8 cellular contexts compared by ENCODE assay signal in the genomic region with DNA sequence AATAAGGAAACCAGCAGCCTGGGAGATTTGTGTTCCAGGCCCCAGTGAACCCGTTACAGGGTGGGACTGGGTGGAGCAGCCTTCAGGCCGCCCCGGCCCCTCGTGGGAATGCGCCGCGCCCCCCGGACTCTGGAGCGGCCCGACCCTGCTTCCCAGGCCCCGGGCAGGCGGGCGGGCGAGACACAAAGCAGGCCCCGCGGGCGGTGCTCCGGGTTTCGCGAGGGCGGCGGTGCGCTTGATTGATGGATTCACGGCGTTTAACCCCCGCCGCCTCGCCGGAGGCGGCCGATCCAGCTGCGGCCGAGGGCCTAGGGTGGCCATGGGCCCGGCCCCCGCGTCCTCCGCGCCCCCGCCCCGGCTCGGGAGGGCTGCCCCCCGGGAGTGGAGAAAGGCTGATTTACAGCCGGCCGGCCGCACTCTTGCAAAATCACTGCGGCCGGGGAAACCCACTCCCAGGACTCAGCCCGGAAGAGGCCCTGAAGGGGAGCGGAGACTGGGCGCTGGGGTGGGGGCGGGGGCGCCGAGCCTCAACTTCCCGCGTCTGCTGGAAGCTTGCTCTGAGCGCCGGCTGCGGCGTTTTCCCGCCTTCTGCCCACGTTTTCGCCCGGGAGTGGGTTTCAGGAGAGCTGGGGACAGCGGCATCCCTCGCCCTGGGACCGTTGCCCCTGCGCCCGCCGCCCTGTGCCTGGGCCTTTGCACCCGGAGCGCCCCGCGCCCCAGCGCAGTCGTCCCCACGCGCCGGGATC.
A peak's percentile ranks its signal among the peaks of the same experiment; 100 is the strongest.
DNase-seq lines count a peak whose midpoint lies in the region; ATAC-seq, FAIRE-seq and TF ChIP-seq lines count a peak whose summit lies in the region.

No MANE protein-coding gene starts in this region.

- no peaks in the 10 kb centered on the region for H3K79me2 ChIP-seq in GM12878 (ENCODE audit: control insufficient read depth, insufficient read depth, low read length)

- CTCF ChIA-PET in activated naive CD4-positive, alpha-beta T cell treated with anti-CD3 and anti-CD28 coated beads, Interleukin-2, amount 10 ng/mL, durations not matched to agents 7 days and 5 days (lab: Charles Lee): interaction anchor here (0.6 to 1.8 kb wide), 15 partner anchors 10 to 597 kb away, joined by 3 to 14 read pairs (median 5); no protein-coding TSS in a partner anchor
- CTCF ChIA-PET in GM12878 (lab: Yijun Ruan, JAX): interaction anchor here (0.6 to 4.1 kb wide), 25 partner anchors 10 to 594 kb away, joined by 3 to 30 read pairs (median 5); no protein-coding TSS in a partner anchor

- no peak for TF ChIP-seq POLR2A in GM12878 (IDR thresholded peaks at IDR 0.05; ENCODE audit: low read depth, low read length)
- TF ChIP-seq POLR2A in upper lobe of left lung (IDR thresholded peaks at IDR 0.05): no peak

- in situ Hi-C loops in GM12878 (cut with MboI): loop anchor here (5.0 kb wide), 1 partner anchor 590 kb away; no protein-coding TSS in a partner anchor

- SMC1A ChIA-PET in GM12878 (lab: Charles Lee; ENCODE audit: uncharacterized antibody, unreplicated experiment): interaction anchor here (0.8 to 1.2 kb wide), 7 partner anchors 10 to 593 kb away, joined by 3 to 4 read pairs (median 4); no protein-coding TSS in a partner anchor

- H2AFZ ChIP-seq in GM12878 (ENCODE audit: control insufficient read depth, low read depth, low read length): no peak overlapping the region

- peaks cover 9% of the 10 kb centered on the region for H3K36me3 Mint-ChIP-seq in activated naive CD4-positive, alpha-beta T cell treated with anti-CD3 and anti-CD28 coated beads, Interleukin-2, amount 10 ng/mL, durations not matched to agents 7 days and 5 days

- TF ChIP-seq CTCF in GM12878 (IDR thresholded peaks at IDR 0.05 in 2 of 3, conservative IDR thresholded peaks at IDR 0.05 in 1 of 3; ENCODE audit: control insufficient read depth in 2 of 3, extremely low read depth in 1 of 3, insufficient read depth in 1 of 3, low read depth in 3 of 3, low read length in 3 of 3) (no peak), lower lobe of right lung (IDR thresholded peaks at IDR 0.05) (no peak), upper lobe of left lung (IDR thresholded peaks at IDR 0.05) (no peak)

- H3K36me3 ChIP-seq in GM12878 (ENCODE audit: control insufficient read depth in 2 of 2, insufficient read depth in 2 of 2, low read length in 1 of 2): no peaks in the 10 kb centered on the region
- no peaks in the 10 kb centered on the region for H3K36me3 ChIP-seq in lower lobe of right lung
- no peaks in the 10 kb centered on the region for H3K36me3 ChIP-seq in upper lobe of left lung

- H3K9ac ChIP-seq in GM12878 (ENCODE audit: control insufficient read depth, insufficient read depth, low read length): no peak overlapping the region

- RAD21 ChIA-PET in GM12878 (lab: Charles Lee; ENCODE audit: unreplicated experiment): interaction anchor here (0.6 to 1.2 kb wide), 7 partner anchors 101 to 593 kb away, joined by 3 to 7 read pairs (median 3); no protein-coding TSS in a partner anchor

- peaks cover 26% of the 10 kb centered on the region for H3K4me1 Mint-ChIP-seq in activated naive CD4-positive, alpha-beta T cell treated with anti-CD3 and anti-CD28 coated beads, Interleukin-2, amount 10 ng/mL, durations not matched to agents 7 days and 5 days

- H3K9me3 ChIP-seq in GM12878 (replicated peaks; ENCODE audit: control insufficient read depth, insufficient read depth, low read length): peaks cover 10% of the 10 kb centered on the region
- H3K9me3 ChIP-seq in lower lobe of right lung: no peaks in the 10 kb centered on the region
- H3K9me3 ChIP-seq in upper lobe of left lung: peaks cover 0 to 3% (median 0%) of the 10 kb centered on the region in 4 donors

- peaks cover 5% of the 10 kb centered on the region for H3K4me1 ChIP-seq in GM12878 (ENCODE audit: control insufficient read depth, insufficient read depth, low read length)
- H3K4me1 ChIP-seq in lower lobe of right lung: peaks cover 36% of the 10 kb centered on the region
- peaks cover 18 to 42% (median 27%) of the 10 kb centered on the region in 4 donors for H3K4me1 ChIP-seq in upper lobe of left lung

- BruUV-seq in GM12878 (replicated peaks; lab: Mats Ljungman, UMichigan): no TSS peak

- TF ChIP-seq RAD21 in GM12878 (IDR thresholded peaks at IDR 0.05; ENCODE audit: insufficient read depth, low read depth, low read length): no peak

- peaks cover 4% of the 10 kb centered on the region for H3K9me3 Mint-ChIP-seq in activated naive CD4-positive, alpha-beta T cell treated with anti-CD3 and anti-CD28 coated beads, Interleukin-2, amount 10 ng/mL, durations not matched to agents 7 days and 5 days

- H3K4me3 ChIP-seq in GM12878 (peak overlapping the region; percentile 46; the same call in 1 of the 2 replicates), lower lobe of right lung (peak overlapping the region; percentile 27), upper lobe of left lung (peak overlapping the region in 3 of 4 donors; percentile 4 to 33 (median 12))

- no peak for DNase-seq in activated naive CD4-positive, alpha-beta T cell treated with anti-CD3 and anti-CD28 coated beads, Interleukin-2, amount 10 ng/mL, durations not matched to agents 7 days and 5 days
- no peak for DNase-seq in activated naive CD4-positive, alpha-beta T cell (lab: John Stamatoyannopoulos, UW)
- DNase-seq in GM12878 (ENCODE audit: low read depth, low spot score) (no peak), lower lobe of right lung (no peak), upper lobe of left lung (peak in 1 of 2 donors; percentile 85), NCI-H82 (lab: John Stamatoyannopoulos, UW) (no peak)
- no peak for DNase-seq in activated CD4-positive, alpha-beta T cell treated with anti-CD3 and anti-CD28 coated beads, Interleukin-2, amount 50 U/mL, for 1 hour

- peaks cover 57% of the 10 kb centered on the region for H3K27me3 Mint-ChIP-seq in activated naive CD4-positive, alpha-beta T cell treated with anti-CD3 and anti-CD28 coated beads, Interleukin-2, amount 10 ng/mL, durations not matched to agents 7 days and 5 days

- H3K27me3 ChIP-seq in GM12878 (replicated peaks in 1 of 2; ENCODE audit: control insufficient read depth in 2 of 2, insufficient read depth in 2 of 2, low read length in 1 of 2) (peaks cover 8 to 22% of the 10 kb centered on the region in 2 experiments), lower lobe of right lung (ENCODE audit: low read depth) (peaks cover 66% of the 10 kb centered on the region), upper lobe of left lung (peaks cover 0 to 56% (median 26%) of the 10 kb centered on the region in 4 donors)

- no peaks in the 10 kb centered on the region for H4K20me1 ChIP-seq in GM12878 (ENCODE audit: control insufficient read depth, insufficient read depth)

- peak overlapping the region; percentile 57 for H3K4me2 ChIP-seq in GM12878 (ENCODE audit: control insufficient read depth, insufficient read depth)

- POLR2A ChIA-PET in GM12878 (lab: Charles Lee): no interaction called here

- WGBS in GM12878 (ENCODE audit: insufficient coverage, insufficient replicate concordance, low lambda C conversion rate, missing lambda C conversion rate): 3% methylated on average over 46 of the region's 78 CpGs
- WGBS in upper lobe of left lung, 2 donors: 20% methylated on average over 37 of the region's 78 CpGs; no CpG with 5 or more reads in 1 of the 2 donors

- TF ChIP-seq EP300 in GM12878 (IDR thresholded peaks at IDR 0.05; ENCODE audit: borderline replicate concordance in 1 of 2, control insufficient read depth in 1 of 2, low read depth in 2 of 2, low read length in 2 of 2) (no peak), upper lobe of left lung (IDR thresholded peaks at IDR 0.05) (no peak)

- peak overlapping the region; percentile 6 for H3K4me3 Mint-ChIP-seq in activated naive CD4-positive, alpha-beta T cell treated with anti-CD3 and anti-CD28 coated beads, Interleukin-2, amount 10 ng/mL, durations not matched to agents 7 days and 5 days

- ATAC-seq in GM12878 (peak; percentile 5; the same call in 2 of the 3 replicates), lower lobe of right lung (peak in 1 of 2 donors; percentile 2), upper lobe of left lung (ENCODE audit: low FRiP score in 2 of 2) (peak in 1 of 2 donors; percentile 2), HG03571 (IDR thresholded peaks at IDR 0.05; ENCODE audit: unreplicated experiment) (no peak)

- FAIRE-seq in GM12878 (lab: Jason Lieb, UNC): no peak

- H3K27ac ChIP-seq in GM12878 (ENCODE audit: control insufficient read depth, insufficient read depth): no peak overlapping the region
- peak overlapping the region; percentile 61 for H3K27ac ChIP-seq in lower lobe of right lung
- peak overlapping the region in 2 of 4 donors; percentile 18 to 67 for H3K27ac ChIP-seq in upper lobe of left lung

- intact Hi-C loops in GM12878 (cut with micrococcal nuclease; ENCODE audit: unreplicated experiment) (loop anchor here (5.0 kb wide), 2 partner anchors 130 to 465 kb away; no protein-coding TSS in a partner anchor), lower lobe of right lung (cut with DNase I) (loop anchor here (10.0 kb wide), 1 partner anchor 588 kb away; no protein-coding TSS in a partner anchor)

- H3K27ac Mint-ChIP-seq in activated naive CD4-positive, alpha-beta T cell treated with anti-CD3 and anti-CD28 coated beads, Interleukin-2, amount 10 ng/mL, durations not matched to agents 7 days and 5 days: no peak overlapping the region

TF ChIP-seq in GM12878, 131 proteins besides CTCF, POLR2A, EP300 and RAD21 (continues in another document):
- TF ChIP-seq TARDBP (IDR thresholded peaks at IDR 0.05; ENCODE audit: borderline replicate concordance) (no peak), RELA (IDR thresholded peaks at IDR 0.05; ENCODE audit: borderline replicate concordance, partially characterized antibody) (no peak), ZNF24 (IDR thresholded peaks at IDR 0.05) (no peak), PKNOX1 (IDR thresholded peaks at IDR 0.05) (peak; percentile 28; the same call in 1 of the 2 replicates), TCF12 (IDR thresholded peaks at IDR 0.05; ENCODE audit: low read depth, low read length) (no peak), RAD51 (IDR thresholded peaks at IDR 0.05) (no peak)
